ENCODE assay signal across 8 cellular contexts in the genomic region with DNA sequence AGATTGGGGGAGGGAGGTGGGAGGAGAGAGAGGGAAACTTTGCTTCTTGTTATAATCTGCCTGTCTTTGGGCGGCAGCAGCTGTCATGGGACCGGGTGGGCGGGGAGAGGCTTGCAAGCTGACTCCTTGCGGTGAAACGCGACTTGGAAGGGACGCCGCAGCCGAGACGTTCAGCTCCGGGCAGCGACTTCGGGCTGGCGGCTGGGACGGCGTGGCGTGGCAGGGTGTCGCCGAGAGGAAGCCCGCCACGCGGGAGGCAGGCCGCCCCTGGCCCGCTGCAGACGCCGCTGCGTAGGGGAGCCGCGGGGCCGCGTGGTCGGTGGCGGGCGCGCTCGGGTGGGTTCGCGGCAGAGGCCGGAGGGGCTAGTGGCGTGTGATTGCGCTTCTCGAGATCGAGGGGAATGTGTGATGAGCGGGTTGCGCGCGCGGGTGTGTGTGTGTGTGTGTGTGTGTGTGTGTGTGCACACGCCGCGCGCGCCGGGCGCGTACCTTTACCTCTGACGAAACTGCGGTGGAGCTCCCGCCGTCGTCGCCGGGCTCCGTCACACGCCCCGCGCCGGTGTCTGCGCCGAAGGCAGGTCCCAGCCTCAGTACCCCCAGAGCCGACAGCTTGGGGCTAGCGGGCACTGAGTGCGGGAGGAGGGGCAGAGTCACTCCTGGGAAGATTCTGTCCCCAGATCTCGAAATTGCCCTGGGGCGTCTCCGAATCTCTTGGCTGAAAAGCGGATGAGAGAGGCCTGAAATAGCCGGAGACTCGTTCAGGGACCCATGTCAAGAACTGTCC. TPM values are rescaled to one million over a fixed set of nuclear protein-coding genes. Genes with fewer than 3 reads are reported as not detected.
DNase-seq lines count a peak whose midpoint lies in the region; FAIRE-seq and TF ChIP-seq lines count a peak whose summit lies in the region.

No MANE protein-coding gene starts in this region.

- H3K9ac ChIP-seq in ES-I3 (ENCODE audit: low read depth, low read length) (peak overlapping the region; percentile 92), mammary epithelial cell (ENCODE audit: insufficient read depth, low read length) (peak overlapping the region; percentile 80), smooth muscle cell (ENCODE audit: low read depth) (peak overlapping the region; percentile 69)

- peak overlapping the region; percentile 83 to 89 (median 85) for H3K4me3 Mint-ChIP-seq in immature natural killer cell

- H3K27ac Mint-ChIP-seq in immature natural killer cell, result peak overlapping the region in 1 of 6 donors; percentile 34

- peak; percentile 77 for DNase-seq in H54 (ENCODE audit: insufficient read length, low spot score)
- DNase-seq in M059J (ENCODE audit: low read depth), result peak; percentile 84
- peak; percentile 84 for DNase-seq in mammary epithelial cell
- DNase-seq in immature natural killer cell, result peak; percentile 43 to 53 (median 51)
- peak; percentile 68 for DNase-seq in smooth muscle cell (lab: John Stamatoyannopoulos, UW; ENCODE audit: unreplicated experiment)
- no peak for DNase-seq in superior temporal gyrus (ENCODE audit: extremely low spot score)

- BruUV-seq in mammary epithelial cell (replicated peaks; lab: Mats Ljungman, UMichigan), result no TSS peak

- H3K79me2 ChIP-seq in mammary epithelial cell (ENCODE audit: insufficient read depth, low read length), result peaks cover 49% of the 10 kb centered on the region
- peaks cover 8% of the 10 kb centered on the region for H3K79me2 ChIP-seq in smooth muscle cell (ENCODE audit: low read depth)

- peaks cover 2 to 5% of the 10 kb centered on the region in 2 donors for H3K4me1 Mint-ChIP-seq in immature natural killer cell

- H3K36me3 Mint-ChIP-seq in immature natural killer cell, result peaks cover 0 to 2% (median 0%) of the 10 kb centered on the region in 3 donors

- dilution Hi-C loops in mammary epithelial cell (cut with HindIII; ENCODE audit: low sequenced_read_pairs), result no loop called here

- in situ Hi-C loops in mammary epithelial cell (cut with MboI; ENCODE audit: low sequenced_read_pairs in 2 of 2), result no loop called here

- intact Hi-C loops in mammary epithelial cell (cut with micrococcal nuclease), result loop anchor here (1.0 to 5.0 kb wide), 3 partner anchors 15 to 75 kb away; no protein-coding TSS in a partner anchor

- H2AFZ ChIP-seq in mammary epithelial cell (ENCODE audit: low read depth, low read length) (peak overlapping the region; percentile 98), smooth muscle cell (ENCODE audit: low read depth) (peak overlapping the region; percentile 95)

- H3K4me3 ChIP-seq in mammary epithelial cell (replicated peaks in 1 of 3; ENCODE audit: insufficient read depth in 1 of 3, low read depth in 2 of 3, low read length in 3 of 3) (peak overlapping the region; percentile 79 to 96 (median 86)), smooth muscle cell (peak overlapping the region; percentile 94)

- TF ChIP-seq POLR2A in H54 (IDR thresholded peaks at IDR 0.05; ENCODE audit: low read depth, low read length), result no peak

- H3K27me3 ChIP-seq in mammary epithelial cell (ENCODE audit: insufficient read depth, low read length) (no peaks in the 10 kb centered on the region), smooth muscle cell (ENCODE audit: low read depth) (no peaks in the 10 kb centered on the region)

- no peaks in the 10 kb centered on the region for H4K20me1 ChIP-seq in mammary epithelial cell (ENCODE audit: insufficient read depth, low read length)
- no peaks in the 10 kb centered on the region for H4K20me1 ChIP-seq in smooth muscle cell (ENCODE audit: low read depth)

- peak overlapping the region; percentile 88 for H3K4me2 ChIP-seq in mammary epithelial cell (ENCODE audit: insufficient read depth, low read depth, low read length)
- H3K4me2 ChIP-seq in smooth muscle cell, result peak overlapping the region; percentile 99

- 5% methylated on average over 14 of the region's 79 CpGs for WGBS in mammary epithelial cell (ENCODE audit: low coverage, missing lambda C conversion rate)
- WGBS in smooth muscle cell (ENCODE audit: low lambda C conversion rate), result 1% methylated on average over 77 of the region's 79 CpGs

- no peaks in the 10 kb centered on the region for H3K36me3 ChIP-seq in ES-I3 (ENCODE audit: insufficient read depth, low read length)
- H3K36me3 ChIP-seq in mammary epithelial cell (ENCODE audit: insufficient read depth, low read length), result no peaks in the 10 kb centered on the region
- no peaks in the 10 kb centered on the region for H3K36me3 ChIP-seq in smooth muscle cell (ENCODE audit: low read depth)

- CTCF ChIA-PET in mammary epithelial cell (lab: Charles Lee; ENCODE audit: low non-redundant PET), result interaction anchor here (0.6 to 0.7 kb wide), 2 partner anchors 49 to 67 kb away, joined by 3 read pairs; no protein-coding TSS in a partner anchor

- FAIRE-seq in H54 (lab: Jason Lieb, UNC), result no peak

- H3F3A ChIP-seq in smooth muscle cell (ENCODE audit: low read depth), result no peaks in the 10 kb centered on the region

- no peaks in the 10 kb centered on the region for H3K9me3 Mint-ChIP-seq in immature natural killer cell

- peak overlapping the region; percentile 88 for H3K27ac ChIP-seq in VCaP
- peak overlapping the region; percentile 48 for H3K27ac ChIP-seq in mammary epithelial cell (ENCODE audit: insufficient read depth, low read depth, low read length)
- H3K27ac ChIP-seq in smooth muscle cell (ENCODE audit: low read depth), result peak overlapping the region; percentile 61

- H3K27me3 Mint-ChIP-seq in immature natural killer cell (ENCODE audit: low read depth in 3 of 3), result peaks cover 0 to 9% (median 2%) of the 10 kb centered on the region in 3 donors

- H3K9me3 ChIP-seq in ES-I3 (ENCODE audit: control insufficient read depth, insufficient read depth, low read length), result no peaks in the 10 kb centered on the region
- H3K9me3 ChIP-seq in mammary epithelial cell (replicated peaks; ENCODE audit: insufficient read depth, low read length), result no peaks in the 10 kb centered on the region
- H3K9me3 ChIP-seq in smooth muscle cell (replicated peaks; ENCODE audit: low read depth), result no peaks in the 10 kb centered on the region

- TF ChIP-seq CTCF in VCaP (conservative IDR thresholded peaks at IDR 0.05), result no peak
- no peak for TF ChIP-seq CTCF in mammary epithelial cell (conservative IDR thresholded peaks at IDR 0.05 in 1 of 2, IDR thresholded peaks at IDR 0.05 in 1 of 2; ENCODE audit: extremely low read depth in 1 of 2, insufficient read depth in 1 of 2, low read depth in 1 of 2, low read length in 2 of 2)
- TF ChIP-seq CTCF in smooth muscle cell (IDR thresholded peaks at IDR 0.05; ENCODE audit: borderline replicate concordance, insufficient read depth, poor library complexity, severe bottlenecking), result no peak

- peaks cover 4% of the 10 kb centered on the region; the same call in 1 of the 2 replicates for H3K4me1 ChIP-seq in ES-I3 (ENCODE audit: insufficient read depth, low read length)
- H3K4me1 ChIP-seq in mammary epithelial cell (ENCODE audit: insufficient read depth, low read length), result peaks cover 35% of the 10 kb centered on the region
- H3K4me1 ChIP-seq in smooth muscle cell (ENCODE audit: low read depth), result peaks cover 13% of the 10 kb centered on the region

RNA-seq across cellular contexts. Expression of a gene that starts 1.7 kb away (rescaled TPM):
- total RNA-seq in M059J (2014; rRNA removed; shearing (Covaris generic)), result 0.66 and 0.86 TPM in 2 replicates
- total RNA-seq in mammary epithelial cell (1 to 10 TPM; 4.2 to 7.0 TPM), smooth muscle cell (1.3 and 3.3 TPM in 2 replicates)
- polyA plus RNA-seq in mammary epithelial cell (2.0 TPM), immature natural killer cell (under 1 TPM in 1 of 3 donors, not detected in 2; 0.62 TPM), smooth muscle cell (1.1 and 1.7 TPM in 2 replicates)
- 9.0 TPM for polyA minus RNA-seq in mammary epithelial cell
